ENCODE assay signal across 9 cellular contexts in genomic region chr1:40394456-40395172, GRCh38. TPM values are rescaled to one million over a fixed set of nuclear protein-coding genes. Genes with fewer than 3 reads are reported as not detected.
DNase-seq lines count a peak whose midpoint lies in the region; ATAC-seq lines count a peak whose summit lies in the region.
"Had no signal": no experiment of that assay in that cellular context is flagged by ENCODE, and none has a peak within 500 bp of the region (broad histone marks: within the 10 kb centered on the region; RNA-seq: fewer than 3 reads in every experiment).

No MANE protein-coding gene starts in this region.

- peak overlapping the region; percentile 94 for H3K27ac ChIP-seq in thymus (ENCODE audit: low read depth)

- peak; percentile 45 for DNase-seq in activated CD8-positive, alpha-beta memory T cell treated with anti-CD3 and anti-CD28 coated beads, Interleukin-2, amount 50 U/mL, for 1 hour (ENCODE audit: extremely low read depth)
- no peak for DNase-seq in activated CD8-positive, alpha-beta memory T cell treated with anti-CD3 and anti-CD28 coated beads, Interleukin-2, amount 50 U/mL, for 48 hours
- peak; percentile 35 to 37 for DNase-seq in activated CD4-positive, alpha-beta T cell treated with anti-CD3 and anti-CD28 coated beads, Interleukin-2, amount 50 U/mL, for 4 hours
- DNase-seq in fibroblast of peridontal ligament (ENCODE audit: extremely low read depth): peak; percentile 84
- DNase-seq in T-helper 9 cell: no peak
- DNase-seq: AML-193 had no signal

- WGBS in thymus: 86% methylated on average over 4 of the region's 4 CpGs

- peak overlapping the region; percentile 26 for H3K4me3 ChIP-seq in thymus (ENCODE audit: low read length)

- ATAC-seq in HG03439 (IDR thresholded peaks at IDR 0.05; ENCODE audit: unreplicated experiment) (no peak), GM18502 (IDR thresholded peaks at IDR 0.05; ENCODE audit: poor library complexity, unreplicated experiment) (no peak)

- no peaks in the 10 kb centered on the region for H3K9me3 ChIP-seq in thymus (ENCODE audit: control insufficient read depth)

- no peaks in the 10 kb centered on the region for H3K27me3 ChIP-seq in thymus (ENCODE audit: control insufficient read depth, insufficient read depth)

- peaks cover 6% of the 10 kb centered on the region for H3K36me3 ChIP-seq in thymus (ENCODE audit: control insufficient read depth, insufficient read depth)

- H3K4me1 ChIP-seq in thymus (ENCODE audit: control insufficient read depth, insufficient read depth, low read length): peaks cover 47% of the 10 kb centered on the region

RNA-seq across cellular contexts. Expression of gene SMAP2, which starts 21.1 kb away (rescaled TPM):
- 251 TPM for polyA plus RNA-seq in thymus

RNA-seq across cellular contexts. Expression of gene ZFP69B, which starts 55.7 kb away (rescaled TPM):
- 1.4 TPM for polyA plus RNA-seq in thymus

Comparison
In these comparisons a context has a peak if more than half of its experiments do, and no peak if none do; other contexts are left out.
1. DNase-seq: peak in activated CD8-positive, alpha-beta memory T cell treated with anti-CD3 and anti-CD28 coated beads, Interleukin-2, amount 50 U/mL, for 1 hour (single experiment), activated CD4-positive, alpha-beta T cell treated with anti-CD3 and anti-CD28 coated beads, Interleukin-2, amount 50 U/mL, for 4 hours (2 of 2) and fibroblast of peridontal ligament (single experiment); none in activated CD8-positive, alpha-beta memory T cell treated with anti-CD3 and anti-CD28 coated beads, Interleukin-2, amount 50 U/mL, for 48 hours (single experiment) and T-helper 9 cell (single experiment).